ENCODE assay signal across 8 cellular contexts in the genomic region with DNA sequence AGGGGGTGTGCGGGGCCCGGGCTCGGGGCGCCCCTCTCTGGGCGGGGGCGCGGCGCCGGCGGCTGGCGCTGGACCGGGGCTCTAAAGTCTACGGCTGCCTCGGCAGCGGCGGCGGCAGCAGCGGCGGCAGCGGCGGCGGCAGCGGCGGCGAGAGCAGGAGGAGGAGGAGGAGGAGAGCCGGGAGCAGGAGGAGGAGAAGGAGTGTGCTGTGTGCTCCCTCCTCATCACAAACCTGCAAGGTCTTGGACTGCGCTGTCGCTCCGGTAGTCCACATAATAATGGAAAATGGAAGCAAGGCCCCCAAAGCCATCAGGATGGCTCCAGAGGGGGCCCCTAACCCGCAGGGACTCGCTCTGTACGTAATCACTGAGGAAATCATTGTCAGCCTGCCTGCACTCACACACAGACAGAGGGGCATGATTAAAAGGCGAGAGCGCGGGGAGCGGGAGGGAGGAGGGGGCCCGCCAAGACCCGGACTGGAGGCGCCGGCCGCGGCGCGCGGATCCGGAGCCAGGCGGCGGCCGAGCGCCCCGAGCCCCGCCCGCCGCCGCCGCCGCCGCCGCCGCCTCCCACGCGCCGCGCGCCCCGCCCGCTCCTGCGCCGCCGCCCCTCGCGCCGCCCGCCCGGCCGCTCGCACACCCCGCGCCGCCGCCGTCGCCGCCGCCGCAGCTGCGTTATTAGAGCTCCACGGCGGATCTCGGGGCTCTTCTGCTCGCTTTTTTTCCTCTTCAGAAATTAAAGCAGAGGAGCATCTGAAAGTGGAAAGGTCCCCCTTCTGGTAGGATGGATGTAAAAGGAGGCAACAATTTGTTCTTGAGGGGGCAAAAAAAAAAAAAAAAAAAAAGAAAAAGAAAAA. TPM values are rescaled to one million over a fixed set of nuclear protein-coding genes. Genes with fewer than 3 reads are reported as not detected.
A peak's percentile ranks its signal among the peaks of the same experiment; 100 is the strongest.
DNase-seq lines count a peak whose midpoint lies in the region; ATAC-seq and TF ChIP-seq lines count a peak whose summit lies in the region.

ZNF521 (minus strand) TSS at position 394 of the 856 bp plus-strand sequence. CDS start 1,220 bp downstream, outside the sequence.

- peak within 1 kb of the TSS; percentile 40 for H3K4me3 ChIP-seq in GM12875 (ENCODE audit: low read depth, low read length)

- H3K9me3 ChIP-seq in T-helper 17 cell (ENCODE audit: control insufficient read depth, low read length, poor library complexity, severe bottlenecking), result no peaks in the 10 kb centered on the region

- H3K4me3 Mint-ChIP-seq in T-helper 17 cell, result peak within 1 kb of the TSS; percentile 85

- H3K36me3 Mint-ChIP-seq in T-helper 17 cell (ENCODE audit: low read depth), result peaks cover 2% of the 10 kb centered on the region

- no peak within 1 kb of the TSS for H3K27ac Mint-ChIP-seq in T-helper 17 cell

- peaks cover 7% of the 10 kb centered on the region for H3K4me1 Mint-ChIP-seq in T-helper 17 cell

- peaks cover 37% of the 10 kb centered on the region for H3K27me3 Mint-ChIP-seq in T-helper 17 cell

- no peak for TF ChIP-seq CTCF in GM12875 (IDR thresholded peaks at IDR 0.05; ENCODE audit: borderline replicate concordance, insufficient read depth, low read depth, low read length)

- peak; percentile 81 for ATAC-seq in HG02798 (IDR thresholded peaks at IDR 0.05; ENCODE audit: poor library complexity, unreplicated experiment)
- ATAC-seq in T-helper 17 cell, result peak; percentile 80
- no peak for ATAC-seq in GM18873 (IDR thresholded peaks at IDR 0.05; ENCODE audit: low FRiP score, unreplicated experiment)

- DNase-seq in NCI-H1436 treated with DMSO at 0.1 percent for 48 hours (lab: John Stamatoyannopoulos, UW), result peak; percentile 10
- DNase-seq in T-helper 17 cell, result peak in 2 of 3 donors; percentile 13 to 26
- peak; percentile 68 for DNase-seq in brain pericyte (ENCODE audit: low read depth, low spot score)
- DNase-seq in hypothalamus (lab: John Stamatoyannopoulos, UW), result peak; percentile 21 to 90 (median 77)
- DNase-seq in pulmonary artery endothelial cell (ENCODE audit: low read depth, low spot score), result peak; percentile 81

RNA-seq across cellular contexts. Expression of gene ZNF521, which starts in this region (rescaled TPM):
- total RNA-seq in T-helper 17 cell (1 to 10 TPM in 1 of 2 donors, not detected in 1; 1.1 TPM), pulmonary artery endothelial cell (55.6 and 64.3 TPM in 2 replicates)

Comparison
In these comparisons a context has a peak if more than half of its experiments do, and no peak if none do; other contexts are left out.
1. RNA of gene ZNF521 (total RNA-seq): 55.6 to 64.3 TPM in pulmonary artery endothelial cell; 1.1 TPM in T-helper 17 cell; every median in the first group is over 10 times any median in the second.
2. DNase-seq: peak in every context shown above with its lines; median percentile 81 in pulmonary artery endothelial cell; 77 in hypothalamus; 68 in brain pericyte; 20 in T-helper 17 cell; 10 in NCI-H1436 treated with DMSO at 0.1 percent for 48 hours.